In genomic region chr3:129918461-129918860, GRCh38 we compare ENCODE assay signal across 22 cellular contexts.
"Had no signal": no experiment of that assay in that cellular context is flagged by ENCODE, and none has a peak within 500 bp of the region (broad histone marks: within the 10 kb centered on the region; RNA-seq: fewer than 3 reads in every experiment).

No MANE protein-coding gene starts in this region.

- H3K4me2 ChIP-seq: neural progenitor cell had no signal

- H2AFZ ChIP-seq: neural progenitor cell had no signal

- H3K4me1 ChIP-seq: left ventricle myocardium inferior, neural progenitor cell, sigmoid colon, spleen, testis, thyroid gland, transverse colon, upper lobe of left lung, vagina had no signal

- FAIRE-seq: small intestine had no signal

- DNase-seq: left ventricle myocardium inferior; mesendoderm; naive B cell; natural killer cell; nephron progenitor cell; ovary; retina; right cardiac atrium; sigmoid colon; small intestine; stimulated activated CD4-positive, alpha-beta T cell treated with anti-CD3 and anti-CD28 coated beads, Interleukin-4, amount 100 ng/mL, for 24 hours; stimulated activated naive CD4-positive, alpha-beta T cell; substantia nigra; testis; thyroid gland; transverse colon; upper lobe of left lung had no signal

- H3K9ac ChIP-seq: neural progenitor cell had no signal

- H3K27ac ChIP-seq: left ventricle myocardium inferior, neural progenitor cell, ovary, sigmoid colon, testis, thyroid gland, transverse colon, upper lobe of left lung, vagina had no signal

- H3K27me3 ChIP-seq: neural progenitor cell, ovary, sigmoid colon, spleen, testis, thyroid gland, transverse colon, upper lobe of left lung, vagina had no signal

- H3K36me3 ChIP-seq: left ventricle myocardium inferior, neural progenitor cell, ovary, sigmoid colon, spleen, thyroid gland, transverse colon, upper lobe of left lung, vagina had no signal

- H3K9me3 ChIP-seq: testis, thyroid gland had no signal

- H3K4me3 ChIP-seq: left ventricle myocardium inferior, lung, neural progenitor cell, ovary, sigmoid colon, testis, thyroid gland, transverse colon, upper lobe of left lung, vagina had no signal

- ATAC-seq: natural killer cell; right cardiac atrium; stimulated activated effector memory CD8-positive, alpha-beta T cell treated with anti-CD3 and anti-CD28 coated beads, Interleukin-12 subunit alpha, Interleukin-12 subunit beta, amount 100 ng/mL, for 72 hours had no signal
